Comparison of ENCODE assay signal across 8 cellular contexts in the genomic region with DNA sequence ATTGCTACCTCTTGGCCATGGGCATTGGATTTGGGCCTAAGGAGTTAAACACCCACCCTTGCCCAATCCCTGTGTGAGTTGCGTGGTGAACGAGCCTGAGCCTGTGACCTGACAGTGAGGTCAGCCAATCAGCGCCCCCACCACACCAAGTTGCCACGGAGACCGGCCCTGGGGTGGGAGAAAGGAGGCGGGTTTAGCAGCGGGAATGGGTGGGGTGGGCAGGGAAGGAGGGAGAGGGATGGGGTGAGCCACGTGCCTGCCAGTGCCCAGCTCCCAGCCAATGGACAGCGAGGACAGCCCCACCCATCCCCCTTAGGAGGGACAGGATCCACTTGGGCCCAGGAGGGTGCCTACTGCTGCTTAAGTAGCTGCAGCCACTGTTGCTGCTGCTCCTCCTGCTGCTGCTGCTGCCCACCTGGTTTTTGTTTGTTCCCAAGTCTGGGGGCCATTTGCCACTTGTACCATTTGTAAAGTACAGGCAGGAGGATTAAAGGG. TPM values are rescaled to one million over a fixed set of nuclear protein-coding genes. Genes with fewer than 3 reads are reported as not detected.
DNase-seq lines count a peak whose midpoint lies in the region; ATAC-seq and TF ChIP-seq lines count a peak whose summit lies in the region.

No MANE protein-coding gene starts in this region.

- peak overlapping the region; percentile 84 for H3K4me3 Mint-ChIP-seq in T-helper 1 cell treated with Interleukin-12 subunit alpha and Interleukin-12 subunit beta and Interleukin-4 antibody, amounts not matched to agents 30 μg/mL and 1 μg/mL, for 36 hours

- no peak for TF ChIP-seq POLR2A in esophagus muscularis mucosa (IDR thresholded peaks at IDR 0.05; ENCODE audit: low read depth)

- TF ChIP-seq CTCF in esophagus muscularis mucosa (IDR thresholded peaks at IDR 0.05) = no peak

- H3K4me3 ChIP-seq in esophagus muscularis mucosa = no peak overlapping the region

- H3K4me1 ChIP-seq in esophagus muscularis mucosa = peaks cover 50 to 85% (median 70%) of the 10 kb centered on the region in 4 donors

- peaks cover 60% of the 10 kb centered on the region for H3K4me1 Mint-ChIP-seq in T-helper 1 cell treated with Interleukin-12 subunit alpha and Interleukin-12 subunit beta and Interleukin-4 antibody, amounts not matched to agents 30 μg/mL and 1 μg/mL, for 36 hours (ENCODE audit: low read depth)

- peaks cover 43% of the 10 kb centered on the region for H3K36me3 Mint-ChIP-seq in T-helper 1 cell treated with Interleukin-12 subunit alpha and Interleukin-12 subunit beta and Interleukin-4 antibody, amounts not matched to agents 30 μg/mL and 1 μg/mL, for 36 hours (ENCODE audit: low read depth)

- no peaks in the 10 kb centered on the region for H3K27me3 ChIP-seq in esophagus muscularis mucosa

- peak overlapping the region; percentile 56 to 74 (median 62) for H3K27ac ChIP-seq in esophagus muscularis mucosa (replicated peaks in 1 of 4)

- TF ChIP-seq EP300 in esophagus muscularis mucosa (IDR thresholded peaks at IDR 0.05) = no peak

- DNase-seq in stimulated activated CD4-positive, alpha-beta T cell treated with anti-CD3 and anti-CD28 coated beads, Interleukin-4, amount 100 ng/mL, for 24 hours = peak; percentile 38
- DNase-seq in stimulated activated CD4-positive, alpha-beta T cell treated with anti-CD3 and anti-CD28 coated beads, Interleukin-4, amount 100 ng/mL, for 1 hour = no peak
- peak; percentile 96 for DNase-seq in esophagus muscularis mucosa (ENCODE audit: extremely low spot score)
- peak; percentile 39 for DNase-seq in myocyte (ENCODE audit: low read depth)

- H3K36me3 ChIP-seq in esophagus muscularis mucosa = peaks cover 9 to 39% (median 32%) of the 10 kb centered on the region in 4 donors

- intact Hi-C loops in esophagus muscularis mucosa (cut with DNase I) = no loop called here

- H3K9me3 ChIP-seq in esophagus muscularis mucosa = no peaks in the 10 kb centered on the region

- H3K27ac Mint-ChIP-seq in T-helper 1 cell treated with Interleukin-12 subunit alpha and Interleukin-12 subunit beta and Interleukin-4 antibody, amounts not matched to agents 30 μg/mL and 1 μg/mL, for 36 hours = peak overlapping the region; percentile 88

- no peak for ATAC-seq in HG03439 (IDR thresholded peaks at IDR 0.05; ENCODE audit: unreplicated experiment)
- no peak for ATAC-seq in GM18909 (IDR thresholded peaks at IDR 0.05; ENCODE audit: poor library complexity, unreplicated experiment)
- no peak for ATAC-seq in HG03045 (IDR thresholded peaks at IDR 0.05; ENCODE audit: unreplicated experiment)

- H3K27me3 Mint-ChIP-seq in T-helper 1 cell treated with Interleukin-12 subunit alpha and Interleukin-12 subunit beta and Interleukin-4 antibody, amounts not matched to agents 30 μg/mL and 1 μg/mL, for 36 hours (ENCODE audit: low read depth) = no peaks in the 10 kb centered on the region

- 23% methylated on average over 7 of the region's 9 CpGs for WGBS in esophagus muscularis mucosa

- H3K9me3 Mint-ChIP-seq in T-helper 1 cell treated with Interleukin-12 subunit alpha and Interleukin-12 subunit beta and Interleukin-4 antibody, amounts not matched to agents 30 μg/mL and 1 μg/mL, for 36 hours = no peaks in the 10 kb centered on the region

RNA-seq across cellular contexts. Expression of a gene that starts 9.5 kb away (rescaled TPM):
- total RNA-seq in esophagus muscularis mucosa (10 to 100 TPM; 50.0 to 68.9 (median 55.8) TPM), myocyte (24.6 and 26.6 TPM in 2 replicates)
- 25.9 TPM for polyA plus RNA-seq in myocyte (2012)

RNA-seq across cellular contexts. Expression of a gene that starts 18.7 kb away (rescaled TPM):
- total RNA-seq in esophagus muscularis mucosa (not detected), myocyte (not detected in 2 replicates)
- polyA plus RNA-seq in myocyte (2012) = 0.45 TPM

RNA-seq across cellular contexts. Expression of a gene that starts 21.5 kb away (rescaled TPM):
- total RNA-seq in esophagus muscularis mucosa (under 1 TPM in 2 of 4 donors, not detected in 2; 0.11 to 0.19 TPM), myocyte (not detected in 2 replicates)
- 0.15 TPM for polyA plus RNA-seq in myocyte (2012)

RNA-seq across cellular contexts. Expression of a gene that starts 21.5 kb away (rescaled TPM):
- under 1 TPM in 1 of 4 donors, not detected in 3; 0.42 TPM for total RNA-seq in esophagus muscularis mucosa
- not detected in 2 replicates for total RNA-seq in myocyte
- polyA plus RNA-seq in myocyte (2012) = 0.03 TPM

RNA-seq across cellular contexts. Expression of a gene that starts 29.0 kb away (rescaled TPM):
- total RNA-seq in esophagus muscularis mucosa = 10 to 100 TPM; 19.5 to 29.6 (median 23.0) TPM
- total RNA-seq in myocyte = 27.2 and 28.1 TPM in 2 replicates
- polyA plus RNA-seq in myocyte (2012) = 29.4 TPM
